ENCODE assay signal across 20 cellular contexts in genomic region chr18:23356416-23356815, GRCh38.
DNase-seq lines count a peak whose midpoint lies in the region; ATAC-seq and TF ChIP-seq lines count a peak whose summit lies in the region.
"Had no signal": no experiment of that assay in that cellular context is flagged by ENCODE, and none has a peak within 500 bp of the region (broad histone marks: within the 10 kb centered on the region; RNA-seq: fewer than 3 reads in every experiment).

No MANE protein-coding gene starts in this region.

- H3K4me3 Mint-ChIP-seq in activated T-helper 17 cell treated with anti-CD3 and anti-CD28 coated beads, Interleukin-2, amount 50 U/mL, for 72 hours: no peak overlapping the region
- H3K4me3 Mint-ChIP-seq: activated naive CD4-positive, alpha-beta T cell treated with anti-CD3 and anti-CD28 coated beads, Interleukin-2, amount 50 U/mL, for 24 hours; brain; naive thymus-derived CD4-positive, alpha-beta T cell had no signal

- no peak for ATAC-seq in Right ventricle myocardium inferior
- no peak for ATAC-seq in left lung
- no peak for ATAC-seq in gastrocnemius medialis
- no peak for ATAC-seq in activated T-helper 17 cell treated with anti-CD3 and anti-CD28 coated beads, Interleukin-2, amount 50 U/mL, for 72 hours (replicated peaks)
- no peak for ATAC-seq in HG02763 (IDR thresholded peaks at IDR 0.05; ENCODE audit: unreplicated experiment)
- ATAC-seq in HG03457 (IDR thresholded peaks at IDR 0.05; ENCODE audit: unreplicated experiment): no peak
- ATAC-seq: A549; naive thymus-derived CD4-positive, alpha-beta T cell had no signal

- H3K27ac ChIP-seq in right atrium auricular region: peak overlapping the region; percentile 65 to 74
- peak overlapping the region; percentile 48 to 79 for H3K27ac ChIP-seq in left lung
- H3K27ac ChIP-seq in gastrocnemius medialis: peak overlapping the region in 3 of 4 donors; percentile 48 to 66 (median 53)
- H3K27ac ChIP-seq: A549, BLaER1, epithelial cell of prostate, psoas muscle had no signal

- H3K27me3 Mint-ChIP-seq in activated T-helper 17 cell treated with anti-CD3 and anti-CD28 coated beads, Interleukin-2, amount 50 U/mL, for 72 hours: no peaks in the 10 kb centered on the region
- H3K27me3 Mint-ChIP-seq: activated naive CD4-positive, alpha-beta T cell treated with anti-CD3 and anti-CD28 coated beads, Interleukin-2, amount 50 U/mL, for 24 hours; brain; naive thymus-derived CD4-positive, alpha-beta T cell had no signal

- TF ChIP-seq CTCF in right atrium auricular region (IDR thresholded peaks at IDR 0.05) (no peak), left lung (IDR thresholded peaks at IDR 0.05) (no peak), gastrocnemius medialis (IDR thresholded peaks at IDR 0.05 in 4 of 5, conservative IDR thresholded peaks at IDR 0.05 in 1 of 5) (no peak)

- H3K4me3 ChIP-seq in right atrium auricular region: no peak overlapping the region
- no peak overlapping the region for H3K4me3 ChIP-seq in left lung
- no peak overlapping the region for H3K4me3 ChIP-seq in gastrocnemius medialis
- H3K4me3 ChIP-seq: A549, BLaER1, psoas muscle had no signal

- H3K4me1 ChIP-seq in right atrium auricular region (peaks cover 0 to 28% of the 10 kb centered on the region in 2 donors), left lung (peaks cover 5 to 29% of the 10 kb centered on the region in 2 donors), gastrocnemius medialis (peaks cover 9 to 24% of the 10 kb centered on the region in 2 donors)
- H3K4me1 ChIP-seq: A549 had no signal

- in situ Hi-C loops in gastrocnemius medialis (cut with MboI; ENCODE audit: low sequenced_read_pairs in 4 of 4): loop anchor here in 1 of 4 donors (5.0 kb wide), 1 partner anchor 224 kb away; no protein-coding TSS in a partner anchor

- H3K27me3 ChIP-seq in right atrium auricular region (no peaks in the 10 kb centered on the region), left lung (no peaks in the 10 kb centered on the region), gastrocnemius medialis (no peaks in the 10 kb centered on the region)
- H3K27me3 ChIP-seq: BLaER1 had no signal

- peaks cover 20% of the 10 kb centered on the region for H3K36me3 Mint-ChIP-seq in activated T-helper 17 cell treated with anti-CD3 and anti-CD28 coated beads, Interleukin-2, amount 50 U/mL, for 72 hours (ENCODE audit: low read depth)

- H3K36me3 ChIP-seq in right atrium auricular region: no peaks in the 10 kb centered on the region
- H3K36me3 ChIP-seq in left lung: peaks cover 0 to 8% of the 10 kb centered on the region in 2 donors
- no peaks in the 10 kb centered on the region for H3K36me3 ChIP-seq in gastrocnemius medialis

- DNase-seq in right atrium auricular region (ENCODE audit: low spot score): no peak
- DNase-seq in Right ventricle myocardium inferior (ENCODE audit: missing footprints): no peak
- DNase-seq in left lung: no peak
- no peak for DNase-seq in gastrocnemius medialis
- DNase-seq in COLO668 (lab: John Stamatoyannopoulos, UW; ENCODE audit: unreplicated experiment): no peak
- DNase-seq: activated T-cell treated with anti-CD3 and anti-CD28 coated beads, Interleukin-2, amount 50 U/mL, for 48 hours; naive thymus-derived CD4-positive, alpha-beta T cell; NCI-H1105; NCI-H2107; NCI-H524; psoas muscle; T1000 had no signal

- H3K9me3 ChIP-seq in right atrium auricular region (no peaks in the 10 kb centered on the region), left lung (no peaks in the 10 kb centered on the region), gastrocnemius medialis (no peaks in the 10 kb centered on the region)
- H3K9me3 ChIP-seq: A549, psoas muscle had no signal

- intact Hi-C loops in Right ventricle myocardium inferior (cut with DNase I) (loop anchor here (5.0 to 10.0 kb wide), 3 partner anchors 79 to 324 kb away; no protein-coding TSS in a partner anchor), left lung (cut with DNase I) (no loop called here), gastrocnemius medialis (cut with DNase I; ENCODE audit: low total_unique reads) (loop anchor here (5.0 kb wide), 1 partner anchor 129 kb away; no protein-coding TSS in a partner anchor)

- peaks cover 14% of the 10 kb centered on the region for H3K4me1 Mint-ChIP-seq in activated T-helper 17 cell treated with anti-CD3 and anti-CD28 coated beads, Interleukin-2, amount 50 U/mL, for 72 hours

- H3K27ac Mint-ChIP-seq in activated T-helper 17 cell treated with anti-CD3 and anti-CD28 coated beads, Interleukin-2, amount 50 U/mL, for 72 hours: no peak overlapping the region
- H3K27ac Mint-ChIP-seq: activated naive CD4-positive, alpha-beta T cell treated with anti-CD3 and anti-CD28 coated beads, Interleukin-2, amount 50 U/mL, for 24 hours; naive thymus-derived CD4-positive, alpha-beta T cell had no signal

- TF ChIP-seq POLR2A in gastrocnemius medialis (IDR thresholded peaks at IDR 0.05): no peak

- H3K9me3 Mint-ChIP-seq in activated T-helper 17 cell treated with anti-CD3 and anti-CD28 coated beads, Interleukin-2, amount 50 U/mL, for 72 hours: no peaks in the 10 kb centered on the region
- H3K9me3 Mint-ChIP-seq: activated naive CD4-positive, alpha-beta T cell treated with anti-CD3 and anti-CD28 coated beads, Interleukin-2, amount 50 U/mL, for 24 hours had no signal

Comparison
In these comparisons a context has a peak if more than half of its experiments do, and no peak if none do; other contexts are left out.
1. intact Hi-C loops: an anchor here in Right ventricle myocardium inferior (5.0 to 10.0 kb wide) and gastrocnemius medialis (5.0 kb wide); none called in left lung.